Comparison of ENCODE assay signal across 8 cellular contexts in genomic region chr11:77619576-77620198, GRCh38. TPM values are rescaled to one million over a fixed set of nuclear protein-coding genes. Genes with fewer than 3 reads are reported as not detected.
A peak's percentile ranks its signal among the peaks of the same experiment; 100 is the strongest.
DNase-seq lines count a peak whose midpoint lies in the region; ATAC-seq and TF ChIP-seq lines count a peak whose summit lies in the region.

No MANE protein-coding gene starts in this region.

- H3K27me3 Mint-ChIP-seq in Calu3 (ENCODE audit: unreplicated experiment), result no peaks in the 10 kb centered on the region
- H3K27me3 Mint-ChIP-seq in HFFc6 (ENCODE audit: insufficient read depth), result no peaks in the 10 kb centered on the region
- H3K27me3 Mint-ChIP-seq in endodermal cell (ENCODE audit: insufficient read depth), result no peaks in the 10 kb centered on the region

- H3K4me1 Mint-ChIP-seq in Calu3 (ENCODE audit: low read depth, unreplicated experiment), result no peaks in the 10 kb centered on the region
- H3K4me1 Mint-ChIP-seq in HFFc6 (ENCODE audit: low read depth), result peaks cover 17% of the 10 kb centered on the region
- no peaks in the 10 kb centered on the region for H3K4me1 Mint-ChIP-seq in endodermal cell

- no peak for ATAC-seq in HG03442 (IDR thresholded peaks at IDR 0.05; ENCODE audit: unreplicated experiment)

- H3K36me3 Mint-ChIP-seq in Calu3 (ENCODE audit: insufficient read depth, unreplicated experiment) (peaks cover 40% of the 10 kb centered on the region), HFFc6 (ENCODE audit: low read depth) (peaks cover 13% of the 10 kb centered on the region), endodermal cell (ENCODE audit: low read depth) (peaks cover 62% of the 10 kb centered on the region)

- WGBS in endodermal cell (ENCODE audit: insufficient coverage in 1 of 2, insufficient read length in 1 of 2), 2 experiments, result 92 to 100% methylated on average over 1 to 3 of the region's 3 CpGs

- H4K20me1 ChIP-seq in OCI-LY3 (ENCODE audit: insufficient read depth, low read length), result no peaks in the 10 kb centered on the region
- H4K20me1 ChIP-seq in neural cell (ENCODE audit: insufficient read depth), result no peaks in the 10 kb centered on the region

- CTCF ChIA-PET in Calu3 (lab: Charles Lee), result interaction anchor here (0.5 to 1.4 kb wide), 6 partner anchors 17 to 485 kb away, joined by 3 to 7 read pairs (median 4); partner anchors contain the start of gene AQP11

- peak; percentile 80 for TF ChIP-seq RAD21 in neural cell (conservative IDR thresholded peaks at IDR 0.05)

- DNase-seq in Calu3, result peak; percentile 59
- peak; percentile 32 for DNase-seq in HFFc6
- DNase-seq in endodermal cell, result peak; percentile 45
- DNase-seq in NCI-H187 treated with DMSO at 0.1 percent for 48 hours (lab: John Stamatoyannopoulos, UW), result no peak
- DNase-seq in MV-4-11 (lab: John Stamatoyannopoulos, UW), result no peak

- no peak overlapping the region for H3K4me3 Mint-ChIP-seq in Calu3 (ENCODE audit: low read depth, unreplicated experiment)
- H3K4me3 Mint-ChIP-seq in HFFc6, result no peak overlapping the region
- H3K4me3 Mint-ChIP-seq in endodermal cell, result no peak overlapping the region

- H3K36me3 ChIP-seq in OCI-LY3 (replicated peaks; ENCODE audit: low read depth, low read length) (peaks cover 53% of the 10 kb centered on the region), endodermal cell (ENCODE audit: control insufficient read depth, insufficient read depth, low read length) (peaks cover 70% of the 10 kb centered on the region), neural cell (ENCODE audit: insufficient read depth, low read length) (peaks cover 4% of the 10 kb centered on the region)

- TF ChIP-seq EP300 in neural cell (conservative IDR thresholded peaks at IDR 0.05; ENCODE audit: poor library complexity, severe bottlenecking), result no peak

- no peaks in the 10 kb centered on the region for H3K79me2 ChIP-seq in OCI-LY3 (ENCODE audit: low read length)
- no peaks in the 10 kb centered on the region for H3K79me2 ChIP-seq in neural cell (replicated peaks; ENCODE audit: insufficient read depth, low read length)

- TF ChIP-seq CTCF in Calu3 (IDR thresholded peaks at IDR 0.05; ENCODE audit: unreplicated experiment) (peak; percentile 37), HFFc6 (IDR thresholded peaks at IDR 0.05) (peak; percentile 92), OCI-LY3 (IDR thresholded peaks at IDR 0.05; ENCODE audit: low read depth, low read length) (peak; percentile 89), endodermal cell (conservative IDR thresholded peaks at IDR 0.05) (peak; percentile 88), neural cell (IDR thresholded peaks at IDR 0.05; ENCODE audit: poor library complexity, severe bottlenecking) (peak; percentile 83)

- H3K27ac Mint-ChIP-seq in Calu3 (ENCODE audit: unreplicated experiment), result no peak overlapping the region
- no peak overlapping the region for H3K27ac Mint-ChIP-seq in HFFc6
- no peak overlapping the region for H3K27ac Mint-ChIP-seq in endodermal cell

- H3K9me3 Mint-ChIP-seq in Calu3 (ENCODE audit: low read depth, unreplicated experiment), result no peaks in the 10 kb centered on the region
- H3K9me3 Mint-ChIP-seq in HFFc6, result no peaks in the 10 kb centered on the region
- H3K9me3 Mint-ChIP-seq in endodermal cell, result no peaks in the 10 kb centered on the region

- no peak overlapping the region for H2AFZ ChIP-seq in OCI-LY3 (ENCODE audit: low read depth, low read length)
- H2AFZ ChIP-seq in neural cell (ENCODE audit: low read depth, low read length), result no peak overlapping the region

- no peaks in the 10 kb centered on the region for H3K4me1 ChIP-seq in OCI-LY3 (ENCODE audit: low read length)
- no peaks in the 10 kb centered on the region for H3K4me1 ChIP-seq in endodermal cell (ENCODE audit: control insufficient read depth, insufficient read depth, low read length)

- intact Hi-C loops in Calu3 (cut with micrococcal nuclease; ENCODE audit: unreplicated experiment), result loop anchor here (1.0 kb wide), 1 partner anchor 71 kb away; no protein-coding TSS in a partner anchor

- H3K9ac ChIP-seq in OCI-LY3 (ENCODE audit: low read length) (no peak overlapping the region), endodermal cell (ENCODE audit: extremely low read depth, low read length, poor library complexity, severe bottlenecking) (no peak overlapping the region), neural cell (ENCODE audit: low read length) (no peak overlapping the region)

- H3K9me3 ChIP-seq in OCI-LY3 (ENCODE audit: insufficient read depth, low read length) (no peaks in the 10 kb centered on the region), endodermal cell (ENCODE audit: control insufficient read depth, low read length) (no peaks in the 10 kb centered on the region), neural cell (ENCODE audit: low read length) (no peaks in the 10 kb centered on the region)

- BruUV-seq in Calu3 (replicated peaks; lab: Mats Ljungman, UMichigan), result no TSS peak

- no peaks in the 10 kb centered on the region for H3F3A ChIP-seq in neural cell (ENCODE audit: insufficient read depth, low read length, poor library complexity, severe bottlenecking)

- H3K4me2 ChIP-seq in OCI-LY3 (ENCODE audit: low read length) (no peak overlapping the region), neural cell (ENCODE audit: low read length) (no peak overlapping the region)

- no peak overlapping the region for H3K27ac ChIP-seq in OCI-LY3 (ENCODE audit: low read length)
- no peak overlapping the region for H3K27ac ChIP-seq in endodermal cell (ENCODE audit: low read depth, low read length)
- H3K27ac ChIP-seq in neural cell (ENCODE audit: low read length), result no peak overlapping the region

- no peaks in the 10 kb centered on the region for H3K9me2 ChIP-seq in neural cell (ENCODE audit: insufficient read depth, low read length)

- H3K4me3 ChIP-seq in OCI-LY3 (ENCODE audit: low read length), result no peak overlapping the region
- no peak overlapping the region for H3K4me3 ChIP-seq in endodermal cell (ENCODE audit: low read length)
- H3K4me3 ChIP-seq in neural cell (ENCODE audit: low read length), result no peak overlapping the region

- H3K27me3 ChIP-seq in OCI-LY3 (ENCODE audit: low read depth, low read length) (no peaks in the 10 kb centered on the region), endodermal cell (ENCODE audit: control insufficient read depth, insufficient read depth, low read length, poor library complexity, severe bottlenecking) (no peaks in the 10 kb centered on the region), neural cell (ENCODE audit: insufficient read depth, low read depth, low read length) (no peaks in the 10 kb centered on the region)

TF ChIP-seq in neural cell, 6 proteins besides CTCF, POLR2A, EP300 and RAD21:
- TF ChIP-seq SMC3 (conservative IDR thresholded peaks at IDR 0.05; ENCODE audit: poor library complexity), result peak; percentile 78
- TF ChIP-seq MXI1 (conservative IDR thresholded peaks at IDR 0.05; ENCODE audit: poor library complexity, severe bottlenecking), result no peak

RNA-seq across cellular contexts. Expression of gene CLNS1A, which starts 17.9 kb away (rescaled TPM):
- total RNA-seq in Calu3 (2022), result 91.8 and 99.6 TPM in 2 replicates
- 10 to 100 TPM; 91.5 to 98.6 (median 94.7) TPM for total RNA-seq in HFFc6 (2021; fragmentation: NEBNext Ultra II Directional; extraction: Animal tissue kit (Norgen Biotek cat#: 25700))
- 100 to 1,000 TPM; 146 to 151 TPM for total RNA-seq in endodermal cell
- polyA plus RNA-seq in endodermal cell (2013, experiment 1 of 2), result 201 TPM
- polyA plus RNA-seq in endodermal cell (2013, experiment 2 of 2), result 165 TPM
- 178 and 179 TPM in 2 replicates for polyA plus RNA-seq in neural cell
- polyA minus RNA-seq in neural cell, result 104 and 124 TPM in 2 replicates

RNA-seq across cellular contexts. Expression of gene AQP11, which starts 29.9 kb away (rescaled TPM):
- 1.2 and 1.4 TPM in 2 replicates for total RNA-seq in Calu3 (2022)
- 1 to 10 TPM; 1.2 to 1.8 (median 1.5) TPM for total RNA-seq in HFFc6 (2021; fragmentation: NEBNext Ultra II Directional; extraction: Animal tissue kit (Norgen Biotek cat#: 25700))
- total RNA-seq in endodermal cell, result 1 to 10 TPM; 1.7 to 2.6 TPM
- 1.6 TPM for polyA plus RNA-seq in endodermal cell (2013, experiment 1 of 2)
- 0.99 TPM for polyA plus RNA-seq in endodermal cell (2013, experiment 2 of 2)
- polyA plus RNA-seq in neural cell, result 7.4 and 8.7 TPM in 2 replicates
- 6.3 and 8.7 TPM in 2 replicates for polyA minus RNA-seq in neural cell

Comparison
In these comparisons a context has a peak if more than half of its experiments do, and no peak if none do; other contexts are left out.
1. DNase-seq: peak in Calu3 (single experiment), HFFc6 (single experiment) and endodermal cell (single experiment); none in NCI-H187 treated with DMSO at 0.1 percent for 48 hours (single experiment) and MV-4-11 (single experiment).
2. CTCF ChIP-seq: peak in every context shown above with its lines; median percentile 92 in HFFc6; 89 in OCI-LY3; 88 in endodermal cell; 83 in neural cell; 37 in Calu3.